ENCODE assay signal across 23 cellular contexts in the genomic region with DNA sequence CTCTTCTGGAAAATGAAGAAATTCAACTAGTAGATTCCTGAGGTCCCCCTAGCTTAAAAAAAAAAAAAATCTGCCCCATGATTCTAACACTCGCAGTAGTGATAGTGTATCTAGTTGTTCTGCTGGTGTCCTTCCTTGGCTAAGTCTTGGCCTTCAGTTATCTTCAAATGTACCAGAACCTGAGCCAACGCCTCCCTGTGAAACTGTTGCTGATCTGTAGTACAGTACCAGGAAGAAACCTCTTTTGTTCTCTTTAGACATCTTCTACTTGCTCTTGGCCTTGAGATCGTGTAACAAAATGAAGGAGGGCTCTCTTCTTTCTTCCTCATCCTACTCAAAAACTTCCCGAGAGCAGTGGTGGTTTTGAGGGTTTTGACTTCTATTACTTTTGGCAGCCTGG. TPM values are rescaled to one million over a fixed set of nuclear protein-coding genes. Genes with fewer than 3 reads are reported as not detected.
"Had no signal": no experiment of that assay in that cellular context is flagged by ENCODE, and none has a peak within 500 bp of the region (broad histone marks: within the 10 kb centered on the region; RNA-seq: fewer than 3 reads in every experiment).

No MANE protein-coding gene starts in this region.

- H3K27ac Mint-ChIP-seq: activated CD4-positive, alpha-beta memory T cell treated with anti-CD3 and anti-CD28 coated beads for 36 hours; activated CD4-positive, alpha-beta T cell treated with anti-CD3 and anti-CD28 coated beads for 36 hours; activated naive CD8-positive, alpha-beta T cell treated with anti-CD3 and anti-CD28 coated beads for 36 hours; activated T-helper 1 cell treated with anti-CD3 and anti-CD28 coated beads, Interleukin-12 subunit alpha, Interleukin-12 subunit beta, Interleukin-2, Interleukin-4 antibody, amounts not matched to agents 30 ng/mL and 10 ng/mL and 1 ng/mL, durations not matched to agents 14 hours and 24 hours and 36 hours; naive thymus-derived CD4-positive, alpha-beta T cell; T-helper 17 cell had no signal

- DNase-seq: activated CD4-positive, alpha-beta memory T cell treated with anti-CD3 and anti-CD28 coated beads for 36 hours; activated CD4-positive, alpha-beta T cell treated with anti-CD3 and anti-CD28 coated beads for 36 hours; activated gamma-delta T cell treated with Interleukin-2 at 50 U/mL for 16 hours; activated naive CD8-positive, alpha-beta T cell treated with anti-CD3 and anti-CD28 coated beads for 36 hours; activated T-cell treated with anti-CD3 and anti-CD28 coated beads for 4 hours; amniotic stem cell; foreskin keratinocyte; hypothalamus; left lung; mesenchymal stem cell; mucosa of descending colon; naive thymus-derived CD4-positive, alpha-beta T cell; stimulated activated CD4-positive, alpha-beta T cell treated with anti-CD3 and anti-CD28 coated beads, Interleukin-12 subunit alpha, Interleukin-12 subunit beta, amount 100 ng/mL, for 4 hours; stimulated activated CD4-positive, alpha-beta T cell treated with anti-CD3 and anti-CD28 coated beads, Interleukin-1b, Interleukin-23, amount 100 ng/mL, for 48 hours; stimulated activated CD8-positive, alpha-beta memory T cell treated with anti-CD3 and anti-CD28 coated beads, Interleukin-4, amount 100 ng/mL, for 48 hours; T-helper 17 cell; upper lobe of left lung had no signal

- H3K4me1 ChIP-seq: foreskin keratinocyte, parathyroid adenoma, upper lobe of left lung had no signal

- FAIRE-seq: keratinocyte had no signal

- H3K36me3 ChIP-seq: cardiac muscle cell, thoracic aorta had no signal

- H3K27me3 Mint-ChIP-seq: activated CD4-positive, alpha-beta memory T cell treated with anti-CD3 and anti-CD28 coated beads for 36 hours; T-helper 17 cell had no signal

- H3K27ac ChIP-seq: cardiac muscle cell, foreskin keratinocyte, left lung, parathyroid adenoma, thoracic aorta, upper lobe of left lung had no signal

- H3K27me3 ChIP-seq: cardiac muscle cell, left lung, upper lobe of left lung had no signal

- H3K4me3 ChIP-seq: cardiac muscle cell, left lung, mucosa of descending colon, thoracic aorta, upper lobe of left lung had no signal

- ATAC-seq: activated CD4-positive, alpha-beta T cell treated with anti-CD3 and anti-CD28 coated beads for 36 hours; foreskin keratinocyte; left lung; mucosa of descending colon; T-helper 17 cell had no signal

- H3K4me3 Mint-ChIP-seq: activated CD4-positive, alpha-beta memory T cell treated with anti-CD3 and anti-CD28 coated beads for 36 hours; activated CD4-positive, alpha-beta T cell treated with anti-CD3 and anti-CD28 coated beads for 36 hours; activated naive CD8-positive, alpha-beta T cell treated with anti-CD3 and anti-CD28 coated beads for 36 hours; activated T-helper 1 cell treated with anti-CD3 and anti-CD28 coated beads, Interleukin-12 subunit alpha, Interleukin-12 subunit beta, Interleukin-2, Interleukin-4 antibody, amounts not matched to agents 30 ng/mL and 10 ng/mL and 1 ng/mL, durations not matched to agents 14 hours and 24 hours and 36 hours; naive thymus-derived CD4-positive, alpha-beta T cell; T-helper 17 cell had no signal

- H3K4me1 Mint-ChIP-seq: activated CD4-positive, alpha-beta T cell treated with anti-CD3 and anti-CD28 coated beads for 36 hours; activated naive CD8-positive, alpha-beta T cell treated with anti-CD3 and anti-CD28 coated beads for 36 hours had no signal

- H3K9me3 ChIP-seq: left lung, mucosa of descending colon, thoracic aorta, upper lobe of left lung had no signal

RNA-seq across cellular contexts. Expression of a gene that starts 31.0 kb away (rescaled TPM):
- total RNA-seq: cardiac muscle cell, fibroblast of lung, foreskin keratinocyte had no signal
- polyA plus RNA-seq: cardiac muscle cell, fibroblast of lung, foreskin keratinocyte had no signal
